In the genomic region with DNA sequence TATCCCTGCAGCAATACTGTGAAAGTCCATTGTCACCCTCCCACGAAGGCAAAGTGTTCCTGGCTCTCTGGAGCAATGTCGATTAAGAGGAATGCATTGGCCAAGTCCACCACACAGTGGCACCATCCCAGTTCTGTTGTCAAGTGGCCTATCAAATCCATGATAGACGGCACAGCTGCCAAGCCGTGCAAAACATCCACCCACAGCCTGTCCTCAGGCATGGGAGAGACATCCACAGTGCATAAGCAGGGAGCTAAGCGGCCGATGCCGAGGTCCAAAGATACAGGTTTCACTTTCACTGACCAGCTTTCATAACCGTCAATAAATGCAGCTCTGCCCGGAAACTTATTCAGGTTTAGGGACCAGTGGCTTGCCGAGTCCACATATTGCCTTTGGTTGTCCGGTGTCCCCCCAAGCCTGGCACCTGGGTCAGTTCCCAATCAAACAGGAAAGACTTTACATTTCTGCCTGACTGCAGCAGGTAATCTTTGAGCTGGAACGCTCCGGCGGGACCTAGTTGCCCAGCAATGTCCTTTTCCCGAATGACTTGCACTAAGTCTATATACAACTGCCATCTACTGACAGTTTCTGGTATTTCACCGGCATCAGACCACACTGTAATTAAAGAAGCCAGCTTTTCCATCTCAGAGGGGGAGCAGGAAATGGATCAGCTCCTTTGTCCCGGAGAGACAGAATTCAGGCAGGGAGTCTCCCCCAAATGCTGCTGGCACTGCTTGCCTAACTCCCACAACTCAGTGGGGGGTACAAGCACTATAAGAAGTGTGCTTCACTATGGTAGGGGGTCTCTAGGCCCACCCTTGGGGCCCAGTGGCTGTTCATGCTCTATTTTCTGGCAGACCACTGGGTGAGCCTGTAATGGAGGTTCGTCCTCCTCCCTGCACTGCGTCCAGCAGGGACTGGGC, we compare ENCODE assay signal across 1 cellular context.
A peak's percentile ranks its signal among the peaks of the same experiment; 100 is the strongest.
TF ChIP-seq lines count a peak whose summit lies in the region.

No MANE protein-coding gene starts in this region.

TF ChIP-seq in HepG2, 621 proteins besides CTCF, POLR2A, EP300 and RAD21 (continued from another document):
- TF ChIP-seq, protein P1, sequence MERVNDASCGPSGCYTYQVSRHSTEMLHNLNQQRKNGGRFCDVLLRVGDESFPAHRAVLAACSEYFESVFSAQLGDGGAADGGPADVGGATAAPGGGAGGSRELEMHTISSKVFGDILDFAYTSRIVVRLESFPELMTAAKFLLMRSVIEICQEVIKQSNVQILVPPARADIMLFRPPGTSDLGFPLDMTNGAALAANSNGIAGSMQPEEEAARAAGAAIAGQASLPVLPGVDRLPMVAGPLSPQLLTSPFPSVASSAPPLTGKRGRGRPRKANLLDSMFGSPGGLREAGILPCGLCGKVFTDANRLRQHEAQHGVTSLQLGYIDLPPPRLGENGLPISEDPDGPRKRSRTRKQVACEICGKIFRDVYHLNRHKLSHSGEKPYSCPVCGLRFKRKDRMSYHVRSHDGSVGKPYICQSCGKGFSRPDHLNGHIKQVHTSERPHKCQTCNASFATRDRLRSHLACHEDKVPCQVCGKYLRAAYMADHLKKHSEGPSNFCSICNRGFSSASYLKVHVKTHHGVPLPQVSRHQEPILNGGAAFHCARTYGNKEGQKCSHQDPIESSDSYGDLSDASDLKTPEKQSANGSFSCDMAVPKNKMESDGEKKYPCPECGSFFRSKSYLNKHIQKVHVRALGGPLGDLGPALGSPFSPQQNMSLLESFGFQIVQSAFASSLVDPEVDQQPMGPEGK (CRISPR knock-in tag; IDR thresholded peaks at IDR 0.05): 0 out of 2 replicates have a peak, but pooled peaks have one; percentile 12
- TF ChIP-seq EED (CRISPR knock-in tag; IDR thresholded peaks at IDR 0.05) (no peak), PITX1 (CRISPR knock-in tag; IDR thresholded peaks at IDR 0.05) (peak; percentile 67; the same call in 1 of the 2 replicates), ZSCAN21 (CRISPR knock-in tag; IDR thresholded peaks at IDR 0.05; ENCODE audit: borderline replicate concordance) (no peak), ZNF546 (CRISPR knock-in tag; conservative IDR thresholded peaks at IDR 0.05) (no peak), KDM5A (IDR thresholded peaks at IDR 0.05; ENCODE audit: borderline replicate concordance, low read length) (peak; percentile 90; the same call in 1 of the 2 replicates), ZNF460 (CRISPR knock-in tag; IDR thresholded peaks at IDR 0.05; ENCODE audit: borderline replicate concordance) (no peak), ZNF30 (CRISPR knock-in tag; IDR thresholded peaks at IDR 0.05) (no peak), STAG1 (CRISPR knock-in tag; IDR thresholded peaks at IDR 0.05) (peak; percentile 94), POGZ (CRISPR knock-in tag; IDR thresholded peaks at IDR 0.05) (peak; percentile 34; the same call in 1 of the 2 replicates), SYNCRIP (IDR thresholded peaks at IDR 0.05; ENCODE audit: insufficient read depth, low read depth, low read length) (no peak), ARHGAP35 (CRISPR knock-in tag; IDR thresholded peaks at IDR 0.05; ENCODE audit: borderline replicate concordance) (peak; percentile 47; the same call in 1 of the 2 replicates), ZNF430 (CRISPR knock-in tag; IDR thresholded peaks at IDR 0.05) (0 out of 2 replicates have a peak, but pooled peaks have one; percentile 15), NFE2L2 (IDR thresholded peaks at IDR 0.05; ENCODE audit: low read length) (peak; percentile 56), ZNF10 (CRISPR knock-in tag; IDR thresholded peaks at IDR 0.05; ENCODE audit: borderline replicate concordance, low read depth) (no peak), HMG20B (CRISPR knock-in tag; conservative IDR thresholded peaks at IDR 0.05) (peak; percentile 23; the same call in 1 of the 2 replicates), ZFP37 (CRISPR knock-in tag; IDR thresholded peaks at IDR 0.05; ENCODE audit: borderline replicate concordance) (no peak), RBM22 (optimal IDR thresholded peaks at IDR 0.05; ENCODE audit: low read length) (no peak), ZNF124 (CRISPR knock-in tag; IDR thresholded peaks at IDR 0.05) (peak; percentile 94), ERF (CRISPR knock-in tag; IDR thresholded peaks at IDR 0.05) (peak; percentile 77), FOXC1 (CRISPR knock-in tag; IDR thresholded peaks at IDR 0.05; ENCODE audit: borderline replicate concordance) (no peak; the same call in 1 of the 2 replicates), IRF2 (CRISPR knock-in tag; IDR thresholded peaks at IDR 0.05) (peak; percentile 90), TBX2 (CRISPR knock-in tag; IDR thresholded peaks at IDR 0.05; ENCODE audit: borderline replicate concordance) (peak; percentile 52; the same call in 1 of the 2 replicates), EZH2 (conservative IDR thresholded peaks at IDR 0.05; ENCODE audit: low read depth, low read length) (no peak), SOX13 (IDR thresholded peaks at IDR 0.05) (no peak), SOX13 (CRISPR knock-in tag; conservative IDR thresholded peaks at IDR 0.05 in 1 of 2, IDR thresholded peaks at IDR 0.05 in 1 of 2) (peak in 1 of 2 experiments; percentile 35; a peak in 1 of 4 replicates), ATM (IDR thresholded peaks at IDR 0.05; ENCODE audit: borderline replicate concordance) (no peak), ZNF543 (CRISPR knock-in tag; IDR thresholded peaks at IDR 0.05) (no peak), ZNF749 (CRISPR knock-in tag; IDR thresholded peaks at IDR 0.05; ENCODE audit: borderline replicate concordance) (no peak), ZNF878 (CRISPR knock-in tag; IDR thresholded peaks at IDR 0.05) (no peak), HNF4G (IDR thresholded peaks at IDR 0.05; ENCODE audit: borderline replicate concordance, low read depth, low read length) (no peak), HNF4G (CRISPR knock-in tag; IDR thresholded peaks at IDR 0.05; ENCODE audit: borderline replicate concordance, low read depth) (0 out of 2 replicates have a peak, but pooled peaks have one; percentile 45), MED1 (CRISPR knock-in tag; IDR thresholded peaks at IDR 0.05) (peak; percentile 29; the same call in 1 of the 2 replicates), SPEN (CRISPR knock-in tag; IDR thresholded peaks at IDR 0.05; ENCODE audit: low read depth) (peak; percentile 57; the same call in 1 of the 2 replicates), SMC3 (IDR thresholded peaks at IDR 0.05; ENCODE audit: low read length) (peak; percentile 87), ZNF709 (CRISPR knock-in tag; IDR thresholded peaks at IDR 0.05) (peak; percentile 43; the same call in 1 of the 2 replicates)
- TF ChIP-seq, protein P2, sequence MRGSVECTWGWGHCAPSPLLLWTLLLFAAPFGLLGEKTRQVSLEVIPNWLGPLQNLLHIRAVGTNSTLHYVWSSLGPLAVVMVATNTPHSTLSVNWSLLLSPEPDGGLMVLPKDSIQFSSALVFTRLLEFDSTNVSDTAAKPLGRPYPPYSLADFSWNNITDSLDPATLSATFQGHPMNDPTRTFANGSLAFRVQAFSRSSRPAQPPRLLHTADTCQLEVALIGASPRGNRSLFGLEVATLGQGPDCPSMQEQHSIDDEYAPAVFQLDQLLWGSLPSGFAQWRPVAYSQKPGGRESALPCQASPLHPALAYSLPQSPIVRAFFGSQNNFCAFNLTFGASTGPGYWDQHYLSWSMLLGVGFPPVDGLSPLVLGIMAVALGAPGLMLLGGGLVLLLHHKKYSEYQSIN (CRISPR knock-in tag; IDR thresholded peaks at IDR 0.05; ENCODE audit: borderline replicate concordance): no peak
- TF ChIP-seq, protein P3, sequence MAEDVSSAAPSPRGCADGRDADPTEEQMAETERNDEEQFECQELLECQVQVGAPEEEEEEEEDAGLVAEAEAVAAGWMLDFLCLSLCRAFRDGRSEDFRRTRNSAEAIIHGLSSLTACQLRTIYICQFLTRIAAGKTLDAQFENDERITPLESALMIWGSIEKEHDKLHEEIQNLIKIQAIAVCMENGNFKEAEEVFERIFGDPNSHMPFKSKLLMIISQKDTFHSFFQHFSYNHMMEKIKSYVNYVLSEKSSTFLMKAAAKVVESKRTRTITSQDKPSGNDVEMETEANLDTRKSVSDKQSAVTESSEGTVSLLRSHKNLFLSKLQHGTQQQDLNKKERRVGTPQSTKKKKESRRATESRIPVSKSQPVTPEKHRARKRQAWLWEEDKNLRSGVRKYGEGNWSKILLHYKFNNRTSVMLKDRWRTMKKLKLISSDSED (CRISPR knock-in tag; IDR thresholded peaks at IDR 0.05): no peak
- TF ChIP-seq, protein P4, sequence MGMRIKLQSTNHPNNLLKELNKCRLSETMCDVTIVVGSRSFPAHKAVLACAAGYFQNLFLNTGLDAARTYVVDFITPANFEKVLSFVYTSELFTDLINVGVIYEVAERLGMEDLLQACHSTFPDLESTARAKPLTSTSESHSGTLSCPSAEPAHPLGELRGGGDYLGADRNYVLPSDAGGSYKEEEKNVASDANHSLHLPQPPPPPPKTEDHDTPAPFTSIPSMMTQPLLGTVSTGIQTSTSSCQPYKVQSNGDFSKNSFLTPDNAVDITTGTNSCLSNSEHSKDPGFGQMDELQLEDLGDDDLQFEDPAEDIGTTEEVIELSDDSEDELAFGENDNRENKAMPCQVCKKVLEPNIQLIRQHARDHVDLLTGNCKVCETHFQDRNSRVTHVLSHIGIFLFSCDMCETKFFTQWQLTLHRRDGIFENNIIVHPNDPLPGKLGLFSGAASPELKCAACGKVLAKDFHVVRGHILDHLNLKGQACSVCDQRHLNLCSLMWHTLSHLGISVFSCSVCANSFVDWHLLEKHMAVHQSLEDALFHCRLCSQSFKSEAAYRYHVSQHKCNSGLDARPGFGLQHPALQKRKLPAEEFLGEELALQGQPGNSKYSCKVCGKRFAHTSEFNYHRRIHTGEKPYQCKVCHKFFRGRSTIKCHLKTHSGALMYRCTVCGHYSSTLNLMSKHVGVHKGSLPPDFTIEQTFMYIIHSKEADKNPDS (CRISPR knock-in tag; IDR thresholded peaks at IDR 0.05): no peak
- TF ChIP-seq, protein P5, sequence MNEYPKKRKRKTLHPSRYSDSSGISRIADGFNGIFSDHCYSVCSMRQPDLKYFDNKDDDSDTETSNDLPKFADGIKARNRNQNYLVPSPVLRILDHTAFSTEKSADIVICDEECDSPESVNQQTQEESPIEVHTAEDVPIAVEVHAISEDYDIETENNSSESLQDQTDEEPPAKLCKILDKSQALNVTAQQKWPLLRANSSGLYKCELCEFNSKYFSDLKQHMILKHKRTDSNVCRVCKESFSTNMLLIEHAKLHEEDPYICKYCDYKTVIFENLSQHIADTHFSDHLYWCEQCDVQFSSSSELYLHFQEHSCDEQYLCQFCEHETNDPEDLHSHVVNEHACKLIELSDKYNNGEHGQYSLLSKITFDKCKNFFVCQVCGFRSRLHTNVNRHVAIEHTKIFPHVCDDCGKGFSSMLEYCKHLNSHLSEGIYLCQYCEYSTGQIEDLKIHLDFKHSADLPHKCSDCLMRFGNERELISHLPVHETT (CRISPR knock-in tag; conservative IDR thresholded peaks at IDR 0.05): 0 out of 2 replicates have a peak, but pooled peaks have one; percentile 45
